In genomic region chr4:54539500-54540029, GRCh38 we compare ENCODE assay signal across 8 cellular contexts.
DNase-seq lines count a peak whose midpoint lies in the region; ATAC-seq and TF ChIP-seq lines count a peak whose summit lies in the region.

No MANE protein-coding gene starts in this region.

- POLR2A ChIA-PET in IMR-90 (lab: Charles Lee; ENCODE audit: unreplicated experiment) (no interaction called here), WTC11 (lab: Charles Lee) (no interaction called here)

- peak overlapping the region; percentile 42 for H3K4me3 ChIP-seq in IMR-90 (ENCODE audit: insufficient read depth, low read depth, low read length)
- peak overlapping the region; percentile 30 for H3K4me3 ChIP-seq in neural progenitor cell

- H3K79me2 ChIP-seq in neural progenitor cell (ENCODE audit: low read depth): no peaks in the 10 kb centered on the region

- BruUV-seq in IMR-90 (replicated peaks; lab: Mats Ljungman, UMichigan): no TSS peak

- H3F3A ChIP-seq in neural progenitor cell (ENCODE audit: low read depth): peaks cover 16% of the 10 kb centered on the region

- H3K36me3 ChIP-seq in IMR-90 (ENCODE audit: control insufficient read depth, insufficient read depth, low read length): no peaks in the 10 kb centered on the region
- no peaks in the 10 kb centered on the region for H3K36me3 ChIP-seq in neural progenitor cell

- H2BK5ac ChIP-seq in IMR-90 (ENCODE audit: low read depth, low read length, poor library complexity, severe bottlenecking): no peak overlapping the region

- H3K27me3 ChIP-seq in IMR-90 (ENCODE audit: control insufficient read depth, insufficient read depth, low read length) (no peaks in the 10 kb centered on the region), neural progenitor cell (no peaks in the 10 kb centered on the region)

- in situ Hi-C loops in IMR-90 (cut with MboI; ENCODE audit: low sequenced_read_pairs): no loop called here

- H3K9me3 ChIP-seq in IMR-90 (ENCODE audit: control insufficient read depth, insufficient read depth, low read length) (no peaks in the 10 kb centered on the region), neural progenitor cell (ENCODE audit: low read depth) (no peaks in the 10 kb centered on the region)

- H3K4me3 Mint-ChIP-seq in WTC11 (peak overlapping the region; percentile 57), glutamatergic neuron (ENCODE audit: unreplicated experiment) (peak overlapping the region; percentile 80), neural progenitor cell (peak overlapping the region; percentile 82)

- peak; percentile 38 for DNase-seq in DMS53 treated with DMSO at 0.1 percent for 48 hours (lab: John Stamatoyannopoulos, UW; ENCODE audit: unreplicated experiment)
- DNase-seq in IMR-90: peak; percentile 46
- peak; percentile 74 for DNase-seq in WTC11 (ENCODE audit: low spot score)
- peak; percentile 87 for DNase-seq in glutamatergic neuron
- peak; percentile 91 for DNase-seq in neural progenitor cell (ENCODE audit: low spot score)
- no peak for DNase-seq in activated CD8-positive, alpha-beta memory T cell treated with anti-CD3 and anti-CD28 coated beads, Interleukin-2, amount 50 U/mL, for 4 hours

- CTCF ChIA-PET in IMR-90 (lab: Yijun Ruan, JAX): interaction anchor here (0.6 to 1.6 kb wide), 3 partner anchors 118 to 212 kb away, joined by 3 to 4 read pairs (median 3); partner anchors contain the start of gene KIT
- CTCF ChIA-PET in WTC11 (lab: Charles Lee): interaction anchor here (0.6 to 1.7 kb wide), 14 partner anchors 8 to 612 kb away, joined by 3 to 5 read pairs (median 4); no protein-coding TSS in a partner anchor

- H3K18ac ChIP-seq in IMR-90 (ENCODE audit: low read depth, low read length): 0 out of 2 replicates have a peak overlapping the region, but pooled peaks have one; percentile 30

- TF ChIP-seq CTCF in IMR-90 (conservative IDR thresholded peaks at IDR 0.05; ENCODE audit: low read depth, low read length) (no peak), WTC11 (IDR thresholded peaks at IDR 0.05) (no peak), glutamatergic neuron (IDR thresholded peaks at IDR 0.05; ENCODE audit: partially characterized antibody, unreplicated experiment) (no peak), neural progenitor cell (IDR thresholded peaks at IDR 0.05) (peak; percentile 21)

- H4K20me1 ChIP-seq in IMR-90 (ENCODE audit: insufficient read depth, low read length) (no peaks in the 10 kb centered on the region), neural progenitor cell (ENCODE audit: low read depth) (no peaks in the 10 kb centered on the region)

- no peak overlapping the region for H3K27ac ChIP-seq in IMR-90 (ENCODE audit: insufficient read depth, low read length)
- no peak overlapping the region for H3K27ac ChIP-seq in neural progenitor cell

- no peak for TF ChIP-seq RAD21 in IMR-90 (IDR thresholded peaks at IDR 0.05; ENCODE audit: low read length)

- H3K9me3 Mint-ChIP-seq in WTC11: peaks cover 7% of the 10 kb centered on the region
- no peaks in the 10 kb centered on the region for H3K9me3 Mint-ChIP-seq in glutamatergic neuron (ENCODE audit: unreplicated experiment)
- peaks cover 8% of the 10 kb centered on the region for H3K9me3 Mint-ChIP-seq in neural progenitor cell

- H3K4ac ChIP-seq in IMR-90 (ENCODE audit: low read depth, low read length): peak overlapping the region; percentile 74

- H3K36me3 Mint-ChIP-seq in WTC11 (peaks cover 7% of the 10 kb centered on the region), glutamatergic neuron (ENCODE audit: unreplicated experiment) (peaks cover 5% of the 10 kb centered on the region), neural progenitor cell (no peaks in the 10 kb centered on the region)

- 0 out of 2 replicates have a peak overlapping the region, but pooled peaks have one; percentile 8 for H3K14ac ChIP-seq in IMR-90 (replicated peaks; ENCODE audit: low read depth, low read length)

- no peak overlapping the region for H3K56ac ChIP-seq in IMR-90 (ENCODE audit: extremely low read depth, insufficient read depth, low read length)

- H2AK9ac ChIP-seq in IMR-90 (replicated peaks; ENCODE audit: low read depth, low read length, poor library complexity): peak overlapping the region; percentile 46

- H3K79me1 ChIP-seq in IMR-90 (ENCODE audit: low read depth in 1 of 2, low read length in 2 of 2): no peaks in the 10 kb centered on the region

- H3K9me1 ChIP-seq in IMR-90 (ENCODE audit: insufficient read depth, low read length): peaks cover 6% of the 10 kb centered on the region

- no peak for TF ChIP-seq POLR2A in IMR-90 (IDR thresholded peaks at IDR 0.05; ENCODE audit: low read depth, low read length)

- peak overlapping the region; percentile 45 for H2BK120ac ChIP-seq in IMR-90 (ENCODE audit: low read depth, low read length)

- peak overlapping the region in 1 of 2 experiments; percentile 14; a peak in 2 of 4 replicates for H4K8ac ChIP-seq in IMR-90 (ENCODE audit: low read depth in 2 of 2, low read length in 2 of 2)

- H4K91ac ChIP-seq in IMR-90 (ENCODE audit: insufficient read depth, low read depth, low read length): peak overlapping the region; percentile 55

- H2AK5ac ChIP-seq in IMR-90 (ENCODE audit: low read depth, low read length): peak overlapping the region; percentile 15; the same call in 1 of the 2 replicates

- H3K4me2 ChIP-seq in IMR-90 (ENCODE audit: low read depth, low read length) (peak overlapping the region; percentile 82), neural progenitor cell (peak overlapping the region; percentile 75)

- intact Hi-C loops in IMR-90 (cut with micrococcal nuclease): loop anchor here (2.0 kb wide), 1 partner anchor 421 kb away; no protein-coding TSS in a partner anchor

- H3K4me1 ChIP-seq in IMR-90 (ENCODE audit: control insufficient read depth, insufficient read depth, low read length) (peaks cover 21% of the 10 kb centered on the region), neural progenitor cell (peaks cover 27% of the 10 kb centered on the region)

- H3K4me1 Mint-ChIP-seq in WTC11 (peaks cover 37% of the 10 kb centered on the region), glutamatergic neuron (ENCODE audit: low read depth, unreplicated experiment) (peaks cover 9% of the 10 kb centered on the region), neural progenitor cell (peaks cover 39% of the 10 kb centered on the region)

- dilution Hi-C loops in IMR-90 (cut with HindIII; ENCODE audit: low sequenced_read_pairs, unreplicated experiment): no loop called here

- H2BK20ac ChIP-seq in IMR-90 (ENCODE audit: low read depth, low read length): peak overlapping the region; percentile 53

- H2AFZ ChIP-seq in IMR-90 (replicated peaks; ENCODE audit: low read length, poor library complexity) (peak overlapping the region; percentile 92), neural progenitor cell (replicated peaks) (peak overlapping the region; percentile 46)

- peak overlapping the region; percentile 16 for H3K9ac ChIP-seq in IMR-90 (ENCODE audit: low read depth, low read length)
- no peak overlapping the region for H3K9ac ChIP-seq in neural progenitor cell

- peak overlapping the region; percentile 34; the same call in 1 of the 3 replicates for H2BK15ac ChIP-seq in IMR-90 (ENCODE audit: low read depth, low read length)

- H3K23ac ChIP-seq in IMR-90 (ENCODE audit: low read depth, low read length): peak overlapping the region; percentile 67; the same call in 1 of the 2 replicates

- no peak overlapping the region for H4K5ac ChIP-seq in IMR-90 (ENCODE audit: low read depth, low read length)

- peak; percentile 79 for ATAC-seq in IMR-90 (ENCODE audit: low read depth)
- peak; percentile 92 for ATAC-seq in WTC11
- no peak for ATAC-seq in GM21447 (IDR thresholded peaks at IDR 0.05; ENCODE audit: unreplicated experiment)
- ATAC-seq in GM18517 (IDR thresholded peaks at IDR 0.05; ENCODE audit: unreplicated experiment): no peak

- H3K27ac Mint-ChIP-seq in WTC11 (no peak overlapping the region), glutamatergic neuron (ENCODE audit: unreplicated experiment) (peak overlapping the region; percentile 76), neural progenitor cell (no peak overlapping the region)

- H3K27me3 Mint-ChIP-seq in WTC11 (ENCODE audit: low read depth): no peaks in the 10 kb centered on the region; the same call in 1 of the 2 replicates
- peaks cover 2% of the 10 kb centered on the region for H3K27me3 Mint-ChIP-seq in glutamatergic neuron (ENCODE audit: unreplicated experiment)
- H3K27me3 Mint-ChIP-seq in neural progenitor cell (ENCODE audit: insufficient read depth, low read depth): peaks cover 19% of the 10 kb centered on the region

- 12% methylated on average over 16 of the region's 26 CpGs; no CpG with 5 or more reads in 1 of the 2 experiments for WGBS in IMR-90 (ENCODE audit: extremely low coverage in 2 of 2, insufficient read length in 1 of 2), 2 experiments

TF ChIP-seq in IMR-90, 13 proteins besides CTCF, POLR2A, EP300 and RAD21:
- TF ChIP-seq BHLHE40 (IDR thresholded peaks at IDR 0.05; ENCODE audit: low read depth, low read length): no peak
- TF ChIP-seq MAFK (IDR thresholded peaks at IDR 0.05; ENCODE audit: low read depth, low read length): peak; percentile 13; the same call in 1 of the 2 replicates

TF ChIP-seq in WTC11, 78 proteins besides CTCF, POLR2A, EP300 and RAD21 (continues in another document):
- TF ChIP-seq FOXJ3 (CRISPR knock-in tag; IDR thresholded peaks at IDR 0.05; ENCODE audit: borderline replicate concordance): no peak
- TF ChIP-seq, protein P1, sequence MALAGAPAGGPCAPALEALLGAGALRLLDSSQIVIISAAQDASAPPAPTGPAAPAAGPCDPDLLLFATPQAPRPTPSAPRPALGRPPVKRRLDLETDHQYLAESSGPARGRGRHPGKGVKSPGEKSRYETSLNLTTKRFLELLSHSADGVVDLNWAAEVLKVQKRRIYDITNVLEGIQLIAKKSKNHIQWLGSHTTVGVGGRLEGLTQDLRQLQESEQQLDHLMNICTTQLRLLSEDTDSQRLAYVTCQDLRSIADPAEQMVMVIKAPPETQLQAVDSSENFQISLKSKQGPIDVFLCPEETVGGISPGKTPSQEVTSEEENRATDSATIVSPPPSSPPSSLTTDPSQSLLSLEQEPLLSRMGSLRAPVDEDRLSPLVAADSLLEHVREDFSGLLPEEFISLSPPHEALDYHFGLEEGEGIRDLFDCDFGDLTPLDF (CRISPR knock-in tag; IDR thresholded peaks at IDR 0.05): no peak
- TF ChIP-seq HMGA2 (CRISPR knock-in tag; IDR thresholded peaks at IDR 0.05): no peak
- no peak for TF ChIP-seq ZBTB21 (CRISPR knock-in tag; IDR thresholded peaks at IDR 0.05; ENCODE audit: borderline replicate concordance)
- no peak for TF ChIP-seq CREM (CRISPR knock-in tag; IDR thresholded peaks at IDR 0.05)
- TF ChIP-seq ZNF423 (CRISPR knock-in tag; IDR thresholded peaks at IDR 0.05): no peak
- TF ChIP-seq ZNF219 (CRISPR knock-in tag; IDR thresholded peaks at IDR 0.05; ENCODE audit: borderline replicate concordance): no peak
- TF ChIP-seq USF1 (CRISPR knock-in tag; IDR thresholded peaks at IDR 0.05): no peak

Comparison
In these comparisons a context has a peak if more than half of its experiments do, and no peak if none do; other contexts are left out.
1. ATAC-seq: peak in IMR-90 (single experiment) and WTC11 (single experiment); none in GM21447 (single experiment) and GM18517 (single experiment).
2. Peak in every context shown above with its lines, with median percentiles within 50 percentile points of each other: H3K4me3 Mint-ChIP-seq.